In the genomic region with DNA sequence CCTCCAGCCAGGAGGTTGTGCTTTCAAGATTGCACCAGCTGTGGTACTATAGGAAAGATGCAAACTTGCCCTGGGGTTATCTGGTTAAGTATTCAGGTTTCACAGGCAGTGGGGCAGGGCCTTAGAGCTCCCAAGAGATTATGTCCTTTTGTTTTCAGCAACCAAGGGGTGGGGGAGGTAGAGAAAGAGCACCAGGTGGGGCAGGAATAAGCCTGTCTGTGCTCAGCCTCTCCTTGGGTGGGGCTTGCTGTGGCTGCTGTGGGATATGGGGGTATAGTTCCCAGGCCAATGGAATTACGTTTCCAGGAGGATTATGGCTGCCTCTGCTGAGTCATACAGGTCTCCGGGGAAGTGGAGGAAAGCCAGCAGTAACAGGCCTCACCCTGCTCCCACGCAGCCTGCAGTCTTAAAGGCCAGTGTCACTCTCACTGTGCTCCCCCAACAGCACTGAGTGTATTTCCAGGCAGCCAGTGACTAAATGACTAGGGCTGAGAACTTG, we compare ENCODE assay signal across 10 cellular contexts.
DNase-seq lines count a peak whose midpoint lies in the region; ATAC-seq, FAIRE-seq and TF ChIP-seq lines count a peak whose summit lies in the region.
"Had no signal": no experiment of that assay in that cellular context is flagged by ENCODE, and none has a peak within 500 bp of the region (broad histone marks: within the 10 kb centered on the region; RNA-seq: fewer than 3 reads in every experiment).

No MANE protein-coding gene starts in this region.

- TF ChIP-seq CTCF in H1 (IDR thresholded peaks at IDR 0.05; ENCODE audit: control extremely low read depth in 1 of 3, insufficient read depth in 1 of 3, low read depth in 1 of 3, low read length in 3 of 3) (no peak), body of pancreas (IDR thresholded peaks at IDR 0.05) (no peak)

- no peak for TF ChIP-seq POLR2A in H1 (IDR thresholded peaks at IDR 0.05; ENCODE audit: control extremely low read depth in 1 of 2, low read depth in 2 of 2, low read length in 2 of 2)
- TF ChIP-seq POLR2A in body of pancreas (IDR thresholded peaks at IDR 0.05): no peak

- H3K9ac ChIP-seq in GM23248 (peak overlapping the region; percentile 58), H1 (replicated peaks in 1 of 4; ENCODE audit: extremely low read depth in 1 of 4, low read depth in 3 of 4, low read length in 3 of 4) (no peak overlapping the region)

- H2BK120ac ChIP-seq in H1 (replicated peaks; ENCODE audit: low read depth, low read length): no peak overlapping the region

- H3K79me1 ChIP-seq in H1 (ENCODE audit: low read depth, low read length): no peaks in the 10 kb centered on the region

- no peak for TF ChIP-seq EP300 in H1 (IDR thresholded peaks at IDR 0.05; ENCODE audit: borderline replicate concordance in 1 of 2, low read depth in 2 of 2, low read length in 2 of 2)

- 4 to 11% methylated on average over 3 of the region's 3 CpGs for WGBS in GM23248 (ENCODE audit: low coverage in 1 of 2, low lambda C conversion rate in 2 of 2, missing lambda C conversion rate in 2 of 2), 2 experiments
- WGBS in H1 (ENCODE audit: extremely low coverage in 1 of 2, insufficient coverage in 1 of 2, insufficient read length in 1 of 2, insufficient replicate concordance in 2 of 2, low coverage in 1 of 2, low lambda C conversion rate in 2 of 2, missing lambda C conversion rate in 1 of 2), 2 experiments: 90% methylated on average over 2 of the region's 3 CpGs; no CpG with 5 or more reads in 1 of the 2 experiments
- 44 to 62% methylated on average over 3 of the region's 3 CpGs for WGBS in body of pancreas, 2 donors

- H2BK5ac ChIP-seq in H1 (ENCODE audit: low read depth, low read length): no peak overlapping the region

- H3K9me2 ChIP-seq in GM23248 (ENCODE audit: insufficient read depth): no peaks in the 10 kb centered on the region

- H3K27me3 ChIP-seq in GM23248 (replicated peaks; ENCODE audit: insufficient read depth) (no peaks in the 10 kb centered on the region), H1 (replicated peaks in 1 of 4; ENCODE audit: control insufficient read depth in 3 of 4, extremely low read depth in 1 of 4, insufficient read depth in 3 of 4, low read length in 3 of 4) (no peaks in the 10 kb centered on the region), body of pancreas (no peaks in the 10 kb centered on the region)

- peak overlapping the region; percentile 57; the same call in 1 of the 2 replicates for H4K8ac ChIP-seq in H1 (ENCODE audit: extremely low read depth, insufficient read depth, low read length)

- CTCF ChIA-PET in H1 (lab: Charles Lee; ENCODE audit: partially characterized antibody): no interaction called here

- H2BK12ac ChIP-seq in H1 (ENCODE audit: low read depth, low read length): no peak overlapping the region

- peaks cover 6% of the 10 kb centered on the region; the same call in 1 of the 2 replicates for H3K4me1 ChIP-seq in GM23248 (ENCODE audit: insufficient read depth)
- peaks cover 0 to 2% (median 0%) of the 10 kb centered on the region in 4 experiments; a peak in 1 of 7 replicates for H3K4me1 ChIP-seq in H1 (replicated peaks in 1 of 4; ENCODE audit: control insufficient read depth in 3 of 4, insufficient read depth in 4 of 4, low read length in 3 of 4)
- no peaks in the 10 kb centered on the region for H3K4me1 ChIP-seq in body of pancreas

- H3K36me3 ChIP-seq in GM23248 (ENCODE audit: low read depth) (no peaks in the 10 kb centered on the region), H1 (ENCODE audit: control insufficient read depth in 2 of 4, insufficient read depth in 4 of 4, low read length in 3 of 4) (no peaks in the 10 kb centered on the region), body of pancreas (replicated peaks in 1 of 2; ENCODE audit: insufficient read depth in 1 of 2, low read depth in 2 of 2) (no peaks in the 10 kb centered on the region)

- H3K27ac ChIP-seq in GM23248 (peak overlapping the region; percentile 55), H1 (ENCODE audit: low read depth, low read length) (no peak overlapping the region), body of pancreas (no peak overlapping the region)

- no peaks in the 10 kb centered on the region for H3F3A ChIP-seq in GM23248 (ENCODE audit: insufficient read depth)

- no peak overlapping the region for H4K91ac ChIP-seq in H1 (replicated peaks; ENCODE audit: insufficient read length, low read length)

- H3K4me3 ChIP-seq in GM23248: no peak overlapping the region
- H3K4me3 ChIP-seq in H1 (ENCODE audit: extremely low read depth in 1 of 4, insufficient read depth in 2 of 4, low read depth in 3 of 4, low read length in 4 of 4): no peak overlapping the region
- no peak overlapping the region for H3K4me3 ChIP-seq in body of pancreas

- POLR2A ChIA-PET in H1 (lab: Charles Lee; ENCODE audit: partially characterized antibody): no interaction called here

- no peak overlapping the region for H2AK5ac ChIP-seq in H1 (ENCODE audit: low read depth, low read length)

- H3K4ac ChIP-seq in H1 (replicated peaks; ENCODE audit: insufficient read length, low read depth, low read length): no peak overlapping the region

- H2BK20ac ChIP-seq in H1 (ENCODE audit: low read length): no peak overlapping the region

- H3K79me2 ChIP-seq in GM23248 (ENCODE audit: insufficient read depth) (no peaks in the 10 kb centered on the region), H1 (ENCODE audit: control insufficient read depth in 1 of 2, insufficient read depth in 2 of 2, low read length in 2 of 2) (no peaks in the 10 kb centered on the region)

- no peaks in the 10 kb centered on the region for H3K9me3 ChIP-seq in GM23248 (ENCODE audit: low read depth)
- H3K9me3 ChIP-seq in H1 (ENCODE audit: insufficient read depth in 2 of 2, low read depth in 1 of 2, low read length in 1 of 2): no peaks in the 10 kb centered on the region
- H3K9me3 ChIP-seq in body of pancreas: no peaks in the 10 kb centered on the region

- no peak overlapping the region for H3K18ac ChIP-seq in H1 (ENCODE audit: extremely low read depth, low read length)

- no peak overlapping the region for H2BK15ac ChIP-seq in H1 (ENCODE audit: low read length)

- no peak overlapping the region for H3K4me2 ChIP-seq in GM23248 (ENCODE audit: unreplicated experiment)
- H3K4me2 ChIP-seq in H1 (ENCODE audit: insufficient read depth in 1 of 2, low read depth in 2 of 2, low read length in 2 of 2): no peak overlapping the region

- H4K20me1 ChIP-seq in GM23248 (ENCODE audit: insufficient read depth) (no peaks in the 10 kb centered on the region), H1 (replicated peaks in 1 of 2; ENCODE audit: control insufficient read depth in 1 of 2, insufficient read depth in 2 of 2, low read length in 2 of 2) (no peaks in the 10 kb centered on the region)

- H3K23me2 ChIP-seq in H1 (ENCODE audit: low read depth, low read length): no peaks in the 10 kb centered on the region

- no peak overlapping the region for H3K14ac ChIP-seq in H1 (ENCODE audit: insufficient read length)

- H3K56ac ChIP-seq in H1 (replicated peaks; ENCODE audit: insufficient read length, low read depth, low read length): no peak overlapping the region

- intact Hi-C loops in sciatic nerve (cut with DNase I) (no loop called here), body of pancreas (cut with DNase I) (no loop called here)

- peak; percentile 34 for ATAC-seq in sciatic nerve
- no peak for ATAC-seq in body of pancreas
- no peak for ATAC-seq in HG03378 (IDR thresholded peaks at IDR 0.05; ENCODE audit: unreplicated experiment)
- no peak for ATAC-seq in HG03108 (IDR thresholded peaks at IDR 0.05; ENCODE audit: unreplicated experiment)

- in situ Hi-C loops in GM23248 (cut with MboI): no loop called here

- no peak for FAIRE-seq in H1 (lab: Jason Lieb, UNC)

- H2AFZ ChIP-seq in GM23248: 0 out of 2 replicates have a peak overlapping the region, but pooled peaks have one; percentile 50
- peak overlapping the region; percentile 26; the same call in 1 of the 2 replicates for H2AFZ ChIP-seq in H1 (ENCODE audit: low read length)

- H3K23ac ChIP-seq in H1 (ENCODE audit: insufficient read length): no peak overlapping the region

- DNase-seq in GM23248 (peak; percentile 87), NCI-H2171 (lab: John Stamatoyannopoulos, UW) (peak; percentile 85), H1 (ENCODE audit: low read depth in 1 of 2, low spot score in 2 of 2) (no peak), sciatic nerve (ENCODE audit: low spot score) (no peak), body of pancreas (no peak)
- DNase-seq in effector CD8-positive, alpha-beta T cell (lab: John Stamatoyannopoulos, UW): no peak
- DNase-seq: activated naive CD4-positive, alpha-beta T cell; kidney glomerular epithelial cell had no signal

- TF ChIP-seq RAD21 in H1 (IDR thresholded peaks at IDR 0.05 in 1 of 2, conservative IDR thresholded peaks at IDR 0.05 in 1 of 2; ENCODE audit: low read depth in 2 of 2, low read length in 2 of 2): no peak

- H4K5ac ChIP-seq in H1 (ENCODE audit: insufficient read length, low read depth, low read length): no peak overlapping the region

TF ChIP-seq in H1, 55 proteins besides CTCF, POLR2A, EP300 and RAD21:
- TF ChIP-seq MAFK (IDR thresholded peaks at IDR 0.05; ENCODE audit: low read depth, low read length) (no peak), CHD2 (IDR thresholded peaks at IDR 0.05; ENCODE audit: low read length) (no peak), CBX8 (IDR thresholded peaks at IDR 0.05; ENCODE audit: borderline replicate concordance, low read depth, low read length) (no peak), E2F6 (IDR thresholded peaks at IDR 0.05) (no peak), CHD1 (IDR thresholded peaks at IDR 0.05; ENCODE audit: low read depth, low read length) (no peak), JUND (IDR thresholded peaks at IDR 0.05; ENCODE audit: low read length) (no peak), KDM1A (IDR thresholded peaks at IDR 0.05; ENCODE audit: borderline replicate concordance, low read length) (no peak), EZH2 (IDR thresholded peaks at IDR 0.05; ENCODE audit: low read depth, low read length, severe bottlenecking) (no peak), RBBP5 (IDR thresholded peaks at IDR 0.05; ENCODE audit: borderline replicate concordance, low read depth, low read length) (no peak), TAF1 (IDR thresholded peaks at IDR 0.05; ENCODE audit: low read depth, low read length) (no peak)

Comparison
In these comparisons a context has a peak if more than half of its experiments do, and no peak if none do; other contexts are left out.
1. DNase-seq: peak in GM23248 (single experiment) and NCI-H2171 (single experiment); none in H1 (0 of 2), sciatic nerve (single experiment), effector CD8-positive, alpha-beta T cell (single experiment) and body of pancreas (0 of 4).